ENCODE assay signal across 8 cellular contexts in the genomic region with DNA sequence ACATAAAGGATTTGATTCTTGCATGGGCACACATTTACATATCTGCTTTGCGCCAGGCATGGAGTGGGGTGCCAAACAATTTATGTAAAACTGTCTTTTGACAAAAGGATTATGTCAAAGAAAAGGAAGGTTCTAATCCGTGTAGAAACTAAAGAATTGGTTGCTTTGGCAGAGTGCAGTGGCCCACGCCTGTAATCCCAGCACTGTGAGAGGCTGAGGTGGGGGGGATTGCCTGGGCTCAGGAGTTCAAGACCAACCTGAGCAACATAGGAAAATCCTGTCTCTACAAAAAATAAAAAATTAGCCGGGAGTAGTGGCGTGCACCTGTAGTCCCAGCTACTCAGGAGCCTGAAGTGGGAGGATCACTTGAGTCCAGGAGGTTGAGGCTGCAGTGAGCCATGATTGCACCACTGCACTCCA. TPM values are rescaled to one million over a fixed set of nuclear protein-coding genes. Genes with fewer than 3 reads are reported as not detected.
DNase-seq lines count a peak whose midpoint lies in the region; ATAC-seq, FAIRE-seq and TF ChIP-seq lines count a peak whose summit lies in the region.

No MANE protein-coding gene starts in this region.

- H3K9me3 ChIP-seq in CD8-positive, alpha-beta T cell (ENCODE audit: low read length): no peaks in the 10 kb centered on the region
- no peaks in the 10 kb centered on the region for H3K9me3 ChIP-seq in NT2/D1 (ENCODE audit: insufficient read depth, low read length)
- H3K9me3 ChIP-seq in H1 (ENCODE audit: insufficient read depth in 2 of 2, low read depth in 1 of 2, low read length in 1 of 2): no peaks in the 10 kb centered on the region
- no peaks in the 10 kb centered on the region for H3K9me3 ChIP-seq in neuron (ENCODE audit: low read length)

- peaks cover 30% of the 10 kb centered on the region for H3K36me3 ChIP-seq in CD8-positive, alpha-beta T cell (ENCODE audit: insufficient read depth, low read length)
- peaks cover 47% of the 10 kb centered on the region for H3K36me3 ChIP-seq in NT2/D1 (ENCODE audit: insufficient read depth, insufficient read length, low read length)
- peaks cover 0 to 17% (median 7%) of the 10 kb centered on the region in 4 experiments; a peak in 6 of 8 replicates for H3K36me3 ChIP-seq in H1 (ENCODE audit: control insufficient read depth in 2 of 4, insufficient read depth in 4 of 4, low read length in 3 of 4)
- peaks cover 38% of the 10 kb centered on the region for H3K36me3 ChIP-seq in neuron (ENCODE audit: insufficient read depth, low read length)

- H4K5ac ChIP-seq in H1 (ENCODE audit: insufficient read length, low read depth, low read length): no peak overlapping the region

- H3K27ac ChIP-seq in CD8-positive, alpha-beta T cell (ENCODE audit: low read depth, low read length): peak overlapping the region; percentile 86
- no peak overlapping the region for H3K27ac ChIP-seq in H1 (ENCODE audit: low read depth, low read length)

- H4K8ac ChIP-seq in H1 (ENCODE audit: extremely low read depth, insufficient read depth, low read length): no peak overlapping the region

- DNase-seq in CD8-positive, alpha-beta T cell: peak in 1 of 7 experiments; percentile 49
- DNase-seq in NT2/D1 (ENCODE audit: low read depth, low spot score) (no peak), H1 (ENCODE audit: low read depth in 1 of 2, low spot score in 2 of 2) (no peak), NCI-H2227 treated with DMSO at 0.1 percent for 48 hours (lab: John Stamatoyannopoulos, UW) (no peak), HPDE6-E6E7 (ENCODE audit: extremely low spot score) (no peak), SW480 (ENCODE audit: low spot score) (no peak)

- no peak overlapping the region for H3K18ac ChIP-seq in H1 (ENCODE audit: extremely low read depth, low read length)

- H4K20me1 ChIP-seq in H1 (replicated peaks in 1 of 2; ENCODE audit: control insufficient read depth in 1 of 2, insufficient read depth in 2 of 2, low read length in 2 of 2): peaks cover 0 to 11% of the 10 kb centered on the region in 2 experiments

- no peak overlapping the region for H2BK20ac ChIP-seq in H1 (ENCODE audit: low read length)

- H3K9me3 Mint-ChIP-seq in CD8-positive, alpha-beta T cell: no peaks in the 10 kb centered on the region

- H3K9ac ChIP-seq in NT2/D1 (ENCODE audit: insufficient read length, low read depth) (peak overlapping the region; percentile 98), H1 (replicated peaks in 1 of 4; ENCODE audit: extremely low read depth in 1 of 4, low read depth in 3 of 4, low read length in 3 of 4) (peak overlapping the region in 1 of 4 experiments; percentile 76; a peak in 1 of 7 replicates)

- no peak for TF ChIP-seq CTCF in CD8-positive, alpha-beta T cell (IDR thresholded peaks at IDR 0.05)
- no peak for TF ChIP-seq CTCF in H1 (IDR thresholded peaks at IDR 0.05; ENCODE audit: control extremely low read depth in 1 of 3, insufficient read depth in 1 of 3, low read depth in 1 of 3, low read length in 3 of 3)

- no peak overlapping the region for H2BK12ac ChIP-seq in H1 (ENCODE audit: low read depth, low read length)

- TF ChIP-seq POLR2A in H1 (IDR thresholded peaks at IDR 0.05; ENCODE audit: control extremely low read depth in 1 of 2, low read depth in 2 of 2, low read length in 2 of 2): no peak

- no peak for TF ChIP-seq EP300 in H1 (IDR thresholded peaks at IDR 0.05; ENCODE audit: borderline replicate concordance in 1 of 2, low read depth in 2 of 2, low read length in 2 of 2)

- peak overlapping the region; percentile 98 for H3K27ac Mint-ChIP-seq in CD8-positive, alpha-beta T cell

- peak overlapping the region; percentile 74 for H3K4me3 ChIP-seq in CD8-positive, alpha-beta T cell (ENCODE audit: low read depth, low read length)
- H3K4me3 ChIP-seq in NT2/D1 (ENCODE audit: insufficient read length, low read depth) (peak overlapping the region; percentile 99), H1 (ENCODE audit: extremely low read depth in 1 of 4, insufficient read depth in 2 of 4, low read depth in 3 of 4, low read length in 4 of 4) (peak overlapping the region; percentile 85 to 94 (median 92)), neuron (ENCODE audit: low read length) (peak overlapping the region; percentile 94)

- POLR2A ChIA-PET in CD8-positive, alpha-beta T cell (lab: Charles Lee): interaction anchor here (1.2 to 10.5 kb wide), 7 partner anchors 8 to 174 kb away, joined by 3 to 139 read pairs (median 6); a partner anchor contains a TSS
- POLR2A ChIA-PET in H1 (lab: Charles Lee; ENCODE audit: partially characterized antibody): interaction anchor here (0.7 to 2.2 kb wide), 5 partner anchors 10 to 1830 kb away, joined by 3 to 10 read pairs (median 4); a partner anchor contains a TSS

- H3K4me1 Mint-ChIP-seq in CD8-positive, alpha-beta T cell (ENCODE audit: low read depth): peaks cover 84% of the 10 kb centered on the region

- H2BK120ac ChIP-seq in H1 (replicated peaks; ENCODE audit: low read depth, low read length): no peak overlapping the region

- H3K4ac ChIP-seq in H1 (replicated peaks; ENCODE audit: insufficient read length, low read depth, low read length): no peak overlapping the region

- H3K4me3 Mint-ChIP-seq in CD8-positive, alpha-beta T cell: peak overlapping the region; percentile 95

- no peaks in the 10 kb centered on the region for H3K27me3 Mint-ChIP-seq in CD8-positive, alpha-beta T cell (ENCODE audit: low read depth)

- no peak for ATAC-seq in CD8-positive, alpha-beta T cell
- ATAC-seq in GM19455 (IDR thresholded peaks at IDR 0.05; ENCODE audit: unreplicated experiment): no peak

- H3K36me3 Mint-ChIP-seq in CD8-positive, alpha-beta T cell: peaks cover 66% of the 10 kb centered on the region

- H2BK15ac ChIP-seq in H1 (ENCODE audit: low read length): no peak overlapping the region

- TF ChIP-seq RAD21 in H1 (IDR thresholded peaks at IDR 0.05 in 1 of 2, conservative IDR thresholded peaks at IDR 0.05 in 1 of 2; ENCODE audit: low read depth in 2 of 2, low read length in 2 of 2): no peak

- no peak overlapping the region for H3K23ac ChIP-seq in H1 (ENCODE audit: insufficient read length)

- no peak overlapping the region for H2BK5ac ChIP-seq in H1 (ENCODE audit: low read depth, low read length)

- intact Hi-C loops in CD8-positive, alpha-beta T cell (cut with DNase I, micrococcal nuclease): loop anchor here (1.0 to 10.0 kb wide), 7 partner anchors 8 to 538 kb away; a partner anchor contains a TSS

- peaks cover 0 to 26% of the 10 kb centered on the region in 2 experiments; a peak in 2 of 4 replicates for H3K79me2 ChIP-seq in H1 (ENCODE audit: control insufficient read depth in 1 of 2, insufficient read depth in 2 of 2, low read length in 2 of 2)

- no peak for FAIRE-seq in H1 (lab: Jason Lieb, UNC)

- no peak overlapping the region for H4K91ac ChIP-seq in H1 (replicated peaks; ENCODE audit: insufficient read length, low read length)

- H3K4me2 ChIP-seq in H1 (ENCODE audit: insufficient read depth in 1 of 2, low read depth in 2 of 2, low read length in 2 of 2): peak overlapping the region; percentile 69 to 78

- no peaks in the 10 kb centered on the region for H3K27me3 ChIP-seq in CD8-positive, alpha-beta T cell (ENCODE audit: insufficient read depth, low read length)
- H3K27me3 ChIP-seq in NT2/D1 (ENCODE audit: insufficient read depth, insufficient read length): no peaks in the 10 kb centered on the region
- no peaks in the 10 kb centered on the region for H3K27me3 ChIP-seq in H1 (replicated peaks in 1 of 4; ENCODE audit: control insufficient read depth in 3 of 4, extremely low read depth in 1 of 4, insufficient read depth in 3 of 4, low read length in 3 of 4)
- H3K27me3 ChIP-seq in neuron (ENCODE audit: insufficient read depth, low read length): no peaks in the 10 kb centered on the region

- peaks cover 3% of the 10 kb centered on the region; the same call in 1 of the 2 replicates for H3K23me2 ChIP-seq in H1 (ENCODE audit: low read depth, low read length)

- H3K4me1 ChIP-seq in CD8-positive, alpha-beta T cell (ENCODE audit: insufficient read depth, low read length): peaks cover 73% of the 10 kb centered on the region
- H3K4me1 ChIP-seq in NT2/D1 (ENCODE audit: insufficient read depth, insufficient read length) (peaks cover 3% of the 10 kb centered on the region), H1 (replicated peaks in 1 of 4; ENCODE audit: control insufficient read depth in 3 of 4, insufficient read depth in 4 of 4, low read length in 3 of 4) (peaks cover 0 to 5% (median 0%) of the 10 kb centered on the region in 4 experiments; a peak in 2 of 7 replicates), neuron (ENCODE audit: insufficient read depth, low read length) (peaks cover 16% of the 10 kb centered on the region)

- no peak overlapping the region for H2AK5ac ChIP-seq in H1 (ENCODE audit: low read depth, low read length)

- no peak overlapping the region for H3K56ac ChIP-seq in H1 (replicated peaks; ENCODE audit: insufficient read length, low read depth, low read length)

- H2AFZ ChIP-seq in H1 (ENCODE audit: low read length) (0 out of 2 replicates have a peak overlapping the region, but pooled peaks have one; percentile 92), neuron (ENCODE audit: low read depth, low read length) (peak overlapping the region; percentile 99)

- CTCF ChIA-PET in CD8-positive, alpha-beta T cell (lab: Charles Lee): interaction anchor here (1.0 to 1.3 kb wide), 2 partner anchors 10 to 25 kb away, joined by 3 read pairs; no protein-coding TSS in a partner anchor
- CTCF ChIA-PET in H1 (lab: Charles Lee; ENCODE audit: partially characterized antibody): no interaction called here

- WGBS in H1 (ENCODE audit: extremely low coverage in 1 of 2, insufficient coverage in 1 of 2, insufficient read length in 1 of 2, insufficient replicate concordance in 2 of 2, low coverage in 1 of 2, low lambda C conversion rate in 2 of 2, missing lambda C conversion rate in 1 of 2), 2 experiments: 63% methylated on average over 5 of the region's 5 CpGs; no CpG with 5 or more reads in 1 of the 2 experiments

- no peak overlapping the region for H3K14ac ChIP-seq in H1 (ENCODE audit: insufficient read length)

- H3K79me1 ChIP-seq in H1 (ENCODE audit: low read depth, low read length): 0 out of 2 replicates have a peak, but pooled peaks cover 4% of the 10 kb centered on the region

RNA-seq across cellular contexts. Expression of a gene that starts 1.1 kb away (rescaled TPM):
- total RNA-seq in CD8-positive, alpha-beta T cell: 100 to 1,000 TPM in 1 of 2 experiments, 10 to 100 TPM in 1; 100.0 to 102 TPM
- total RNA-seq in H1 (2021; fragmentation: NEBNext Ultra II Directional; extraction: Animal tissue kit (Norgen Biotek cat#: 25700)): 25.8 and 25.9 TPM in 2 replicates
- polyA plus RNA-seq in H1 (2011; rRNA removed): 25.8 and 28.5 TPM in 2 replicates
- 52.9 TPM for polyA plus RNA-seq in H1 (2011; cell fraction: cytosol; rRNA removed)
- 50.1 TPM for polyA plus RNA-seq in H1 (2011; cell fraction: nucleus; rRNA removed)
- polyA plus RNA-seq in H1 (2012, experiment 1 of 2): 41.8 to 54.8 TPM (median 42.8 TPM) in 4 replicates
- 9.6 TPM for polyA plus RNA-seq in H1 (2012, experiment 2 of 2)
- polyA plus RNA-seq in H1 (2013, experiment 1 of 2): 17.2 TPM
- 16.0 TPM for polyA plus RNA-seq in H1 (2013, experiment 2 of 2)
- 54.4 and 57.0 TPM in 2 replicates for polyA minus RNA-seq in H1 (2011; rRNA and poly(A)+ RNA removed)
- polyA minus RNA-seq in H1 (2011; cell fraction: cytosol; rRNA and poly(A)+ RNA removed): 27.4 TPM
- polyA minus RNA-seq in H1 (2011; cell fraction: nucleus; rRNA and poly(A)+ RNA removed): 41.5 TPM

RNA-seq across cellular contexts. Expression of a gene that starts 46.1 kb away (rescaled TPM):
- total RNA-seq in CD8-positive, alpha-beta T cell: 100 to 1,000 TPM; 306 to 329 TPM
- 57.3 and 66.1 TPM in 2 replicates for total RNA-seq in H1 (2021; fragmentation: NEBNext Ultra II Directional; extraction: Animal tissue kit (Norgen Biotek cat#: 25700))
- 20.5 and 26.5 TPM in 2 replicates for polyA plus RNA-seq in H1 (2011; rRNA removed)
- 27.6 TPM for polyA plus RNA-seq in H1 (2011; cell fraction: cytosol; rRNA removed)
- polyA plus RNA-seq in H1 (2011; cell fraction: nucleus; rRNA removed): 79.7 TPM
- 33.4 to 42.9 TPM (median 37.3 TPM) in 4 replicates for polyA plus RNA-seq in H1 (2012, experiment 1 of 2)
- polyA plus RNA-seq in H1 (2012, experiment 2 of 2): 15.1 TPM
- polyA plus RNA-seq in H1 (2013, experiment 1 of 2): 19.8 TPM
- 18.0 TPM for polyA plus RNA-seq in H1 (2013, experiment 2 of 2)
- 45.6 and 47.9 TPM in 2 replicates for polyA minus RNA-seq in H1 (2011; rRNA and poly(A)+ RNA removed)
- 21.8 TPM for polyA minus RNA-seq in H1 (2011; cell fraction: cytosol; rRNA and poly(A)+ RNA removed)
- polyA minus RNA-seq in H1 (2011; cell fraction: nucleus; rRNA and poly(A)+ RNA removed): 36.7 TPM

RNA-seq across cellular contexts. Expression of a gene that starts 47.1 kb away (rescaled TPM):
- total RNA-seq in CD8-positive, alpha-beta T cell: 10 to 100 TPM; 47.5 to 50.9 TPM
- total RNA-seq in H1 (2021; fragmentation: NEBNext Ultra II Directional; extraction: Animal tissue kit (Norgen Biotek cat#: 25700)): 51.9 and 64.0 TPM in 2 replicates
- 18.6 and 22.2 TPM in 2 replicates for polyA plus RNA-seq in H1 (2011; rRNA removed)
- 45.3 TPM for polyA plus RNA-seq in H1 (2011; cell fraction: cytosol; rRNA removed)
- polyA plus RNA-seq in H1 (2011; cell fraction: nucleus; rRNA removed): 19.2 TPM
- 67.5 to 85.0 TPM (median 71.6 TPM) in 4 replicates for polyA plus RNA-seq in H1 (2012, experiment 1 of 2)
- polyA plus RNA-seq in H1 (2012, experiment 2 of 2): 49.4 TPM
- polyA plus RNA-seq in H1 (2013, experiment 1 of 2): 45.2 TPM
- 48.2 TPM for polyA plus RNA-seq in H1 (2013, experiment 2 of 2)
- 14.6 and 15.9 TPM in 2 replicates for polyA minus RNA-seq in H1 (2011; rRNA and poly(A)+ RNA removed)
- 20.7 TPM for polyA minus RNA-seq in H1 (2011; cell fraction: cytosol; rRNA and poly(A)+ RNA removed)
- 9.3 TPM for polyA minus RNA-seq in H1 (2011; cell fraction: nucleus; rRNA and poly(A)+ RNA removed)
